ENCODE assay signal across 20 cellular contexts in the genomic region with DNA sequence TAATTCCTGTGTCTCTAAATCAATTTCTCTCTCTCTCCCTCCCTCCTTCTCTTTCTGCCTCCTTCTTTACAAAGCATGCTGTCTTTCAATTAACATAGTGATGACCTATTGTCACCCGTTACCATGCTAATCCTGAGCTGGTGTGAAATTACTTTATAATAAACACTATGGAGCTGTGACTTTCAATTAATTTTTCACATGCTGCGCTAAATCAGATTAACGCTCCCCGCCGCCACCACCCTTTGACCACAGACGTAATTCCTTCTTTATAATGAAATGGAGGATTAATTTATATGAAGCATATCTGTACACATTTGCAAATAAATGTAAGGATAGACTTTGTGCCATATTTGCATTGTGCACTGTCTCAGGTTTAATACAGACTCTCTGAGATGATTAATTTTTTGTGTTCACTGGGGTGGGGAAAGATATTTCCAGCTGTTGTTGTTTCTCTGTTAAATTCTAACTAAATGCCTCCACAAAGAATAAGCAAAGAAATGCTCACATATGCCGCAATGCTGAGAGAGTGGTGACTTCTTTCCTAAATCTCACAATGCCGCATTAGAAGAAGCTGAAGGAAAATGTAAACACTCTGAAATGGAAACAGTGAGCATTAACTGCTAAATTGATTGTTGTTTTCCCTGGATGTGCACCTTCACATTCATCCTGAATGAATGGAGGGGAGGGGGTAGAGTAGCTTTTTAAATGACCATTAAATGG.
DNase-seq lines count a peak whose midpoint lies in the region; ATAC-seq and TF ChIP-seq lines count a peak whose summit lies in the region.
"Had no signal": no experiment of that assay in that cellular context is flagged by ENCODE, and none has a peak within 500 bp of the region (broad histone marks: within the 10 kb centered on the region; RNA-seq: fewer than 3 reads in every experiment).

No MANE protein-coding gene starts in this region.

- H2AFZ ChIP-seq in neuron (ENCODE audit: low read depth, low read length) = peak overlapping the region; percentile 5

- peaks cover 2% of the 10 kb centered on the region for H3K27me3 Mint-ChIP-seq in nephron progenitor cell (ENCODE audit: low read depth, poor library complexity)

- H3K27me3 ChIP-seq in HAP-1 (ENCODE audit: low read depth) (no peaks in the 10 kb centered on the region), neuron (ENCODE audit: insufficient read depth, low read length) (no peaks in the 10 kb centered on the region)
- H3K27me3 ChIP-seq: BLaER1 had no signal

- TF ChIP-seq CTCF in nephron progenitor cell (IDR thresholded peaks at IDR 0.05) = no peak

- H3K4me3 ChIP-seq in HAP-1 = no peak overlapping the region
- no peak overlapping the region for H3K4me3 ChIP-seq in neuron (ENCODE audit: low read length)
- H3K4me3 ChIP-seq: BLaER1 had no signal

- DNase-seq in Caki2 (ENCODE audit: low read depth) (peak; percentile 64), HAP-1 (ENCODE audit: low spot score in 2 of 2) (peak; percentile 50 to 74), kidney tubule cell (ENCODE audit: low spot score) (peak; percentile 46), activated T-cell treated with anti-CD3 and anti-CD28 coated beads for 4 hours (no peak), nephron progenitor cell (no peak)
- DNase-seq in central memory CD4-positive, alpha-beta T cell = no peak
- DNase-seq: CD4-positive, CD25-positive, alpha-beta regulatory T cell; DMS53; GOT3; NCI-H1092; NCI-H1417 treated with DMSO at 0.1 percent for 48 hours; NCI-H1694 treated with DMSO at 0.1 percent for 48 hours; NCI-H2081 treated with DMSO at 0.1 percent for 48 hours; NCI-H524; SHP77 had no signal

- H3K9me3 Mint-ChIP-seq in nephron progenitor cell = no peaks in the 10 kb centered on the region
- H3K9me3 Mint-ChIP-seq: CD4-positive, CD25-positive, alpha-beta regulatory T cell had no signal

- H3K4me3 Mint-ChIP-seq in nephron progenitor cell = no peak overlapping the region
- H3K4me3 Mint-ChIP-seq: CD4-positive, CD25-positive, alpha-beta regulatory T cell had no signal

- peaks cover 46% of the 10 kb centered on the region for H3K4me1 ChIP-seq in HAP-1
- peaks cover 31% of the 10 kb centered on the region for H3K4me1 ChIP-seq in neuron (ENCODE audit: insufficient read depth, low read length)
- H3K4me1 ChIP-seq: BLaER1 had no signal

- H3K9me3 ChIP-seq in HAP-1 (no peaks in the 10 kb centered on the region), neuron (ENCODE audit: low read length) (no peaks in the 10 kb centered on the region)
- H3K9me3 ChIP-seq: BLaER1 had no signal

- no peaks in the 10 kb centered on the region for H3K36me3 ChIP-seq in HAP-1 (replicated peaks)
- H3K36me3 ChIP-seq in neuron (ENCODE audit: insufficient read depth, low read length) = no peaks in the 10 kb centered on the region
- H3K36me3 ChIP-seq: BLaER1 had no signal

- H3K27ac Mint-ChIP-seq in nephron progenitor cell = no peak overlapping the region
- H3K27ac Mint-ChIP-seq: CD4-positive, CD25-positive, alpha-beta regulatory T cell had no signal

- no peak for ATAC-seq in GM19455 (IDR thresholded peaks at IDR 0.05; ENCODE audit: unreplicated experiment)
- ATAC-seq: HCT116, Panc1 had no signal

- in situ Hi-C loops in Caki2 (cut with HindIII; ENCODE audit: low pct_unique_long_range_greater_than_20kb, low sequenced_read_pairs) = no loop called here
- in situ Hi-C loops in HAP-1 (cut with MboI; ENCODE audit: low sequenced_read_pairs) = no loop called here

- H3K36me3 Mint-ChIP-seq in nephron progenitor cell (ENCODE audit: low read depth) = no peaks in the 10 kb centered on the region
- H3K36me3 Mint-ChIP-seq: CD4-positive, CD25-positive, alpha-beta regulatory T cell had no signal

- H3K4me1 Mint-ChIP-seq in nephron progenitor cell = no peaks in the 10 kb centered on the region
- H3K4me1 Mint-ChIP-seq: CD4-positive, CD25-positive, alpha-beta regulatory T cell had no signal

Comparison
In these comparisons a context has a peak if more than half of its experiments do, and no peak if none do; other contexts are left out.
1. DNase-seq: peak in Caki2 (single experiment), HAP-1 (2 of 2) and kidney tubule cell (single experiment); none in activated T-cell treated with anti-CD3 and anti-CD28 coated beads for 4 hours (single experiment), nephron progenitor cell (single experiment) and central memory CD4-positive, alpha-beta T cell (single experiment).